ENCODE assay signal across 1 cellular context in the genomic region with DNA sequence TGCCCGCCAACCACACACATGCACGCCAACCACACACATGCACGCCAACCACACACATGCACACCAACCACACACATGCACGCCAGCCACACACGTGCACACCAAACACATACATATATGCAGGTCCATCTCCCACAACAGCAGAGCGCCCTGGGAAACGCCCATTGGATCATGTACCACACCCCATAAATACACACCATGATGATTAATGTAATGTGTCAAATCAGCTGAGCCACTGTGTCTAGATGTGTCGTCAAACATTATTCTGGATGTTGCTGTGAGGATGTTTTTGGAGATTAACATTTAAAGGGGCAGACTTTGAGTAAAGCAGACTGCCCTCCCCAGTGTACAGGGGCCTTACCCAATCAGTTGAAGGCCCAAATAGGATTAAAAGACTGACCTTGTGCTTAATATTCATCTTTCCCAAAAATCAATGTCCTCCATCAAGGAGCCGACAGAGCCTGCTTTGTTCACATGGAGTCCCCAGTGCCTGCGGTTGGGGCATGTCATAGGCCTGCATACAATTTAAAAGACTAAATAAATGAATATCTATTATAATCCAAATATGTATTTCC.
TF ChIP-seq lines count a peak whose summit lies in the region.

No MANE protein-coding gene starts in this region.

TF ChIP-seq in K562, 482 proteins besides CTCF, POLR2A, EP300 and RAD21 (continued from another document):
- TF ChIP-seq, protein P1, sequence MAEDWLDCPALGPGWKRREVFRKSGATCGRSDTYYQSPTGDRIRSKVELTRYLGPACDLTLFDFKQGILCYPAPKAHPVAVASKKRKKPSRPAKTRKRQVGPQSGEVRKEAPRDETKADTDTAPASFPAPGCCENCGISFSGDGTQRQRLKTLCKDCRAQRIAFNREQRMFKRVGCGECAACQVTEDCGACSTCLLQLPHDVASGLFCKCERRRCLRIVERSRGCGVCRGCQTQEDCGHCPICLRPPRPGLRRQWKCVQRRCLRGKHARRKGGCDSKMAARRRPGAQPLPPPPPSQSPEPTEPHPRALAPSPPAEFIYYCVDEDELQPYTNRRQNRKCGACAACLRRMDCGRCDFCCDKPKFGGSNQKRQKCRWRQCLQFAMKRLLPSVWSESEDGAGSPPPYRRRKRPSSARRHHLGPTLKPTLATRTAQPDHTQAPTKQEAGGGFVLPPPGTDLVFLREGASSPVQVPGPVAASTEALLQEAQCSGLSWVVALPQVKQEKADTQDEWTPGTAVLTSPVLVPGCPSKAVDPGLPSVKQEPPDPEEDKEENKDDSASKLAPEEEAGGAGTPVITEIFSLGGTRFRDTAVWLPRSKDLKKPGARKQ (CRISPR knock-in tag; IDR thresholded peaks at IDR 0.05) = no peak
- TF ChIP-seq GTF2E2 (tag; IDR thresholded peaks at IDR 0.05) = no peak
- TF ChIP-seq ASH1L (IDR thresholded peaks at IDR 0.05; ENCODE audit: borderline replicate concordance, low read depth, partially characterized antibody) = no peak
- TF ChIP-seq, protein P2, sequence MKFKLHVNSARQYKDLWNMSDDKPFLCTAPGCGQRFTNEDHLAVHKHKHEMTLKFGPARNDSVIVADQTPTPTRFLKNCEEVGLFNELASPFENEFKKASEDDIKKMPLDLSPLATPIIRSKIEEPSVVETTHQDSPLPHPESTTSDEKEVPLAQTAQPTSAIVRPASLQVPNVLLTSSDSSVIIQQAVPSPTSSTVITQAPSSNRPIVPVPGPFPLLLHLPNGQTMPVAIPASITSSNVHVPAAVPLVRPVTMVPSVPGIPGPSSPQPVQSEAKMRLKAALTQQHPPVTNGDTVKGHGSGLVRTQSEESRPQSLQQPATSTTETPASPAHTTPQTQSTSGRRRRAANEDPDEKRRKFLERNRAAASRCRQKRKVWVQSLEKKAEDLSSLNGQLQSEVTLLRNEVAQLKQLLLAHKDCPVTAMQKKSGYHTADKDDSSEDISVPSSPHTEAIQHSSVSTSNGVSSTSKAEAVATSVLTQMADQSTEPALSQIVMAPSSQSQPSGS (CRISPR knock-in tag; IDR thresholded peaks at IDR 0.05) = no peak
- TF ChIP-seq, protein P3, sequence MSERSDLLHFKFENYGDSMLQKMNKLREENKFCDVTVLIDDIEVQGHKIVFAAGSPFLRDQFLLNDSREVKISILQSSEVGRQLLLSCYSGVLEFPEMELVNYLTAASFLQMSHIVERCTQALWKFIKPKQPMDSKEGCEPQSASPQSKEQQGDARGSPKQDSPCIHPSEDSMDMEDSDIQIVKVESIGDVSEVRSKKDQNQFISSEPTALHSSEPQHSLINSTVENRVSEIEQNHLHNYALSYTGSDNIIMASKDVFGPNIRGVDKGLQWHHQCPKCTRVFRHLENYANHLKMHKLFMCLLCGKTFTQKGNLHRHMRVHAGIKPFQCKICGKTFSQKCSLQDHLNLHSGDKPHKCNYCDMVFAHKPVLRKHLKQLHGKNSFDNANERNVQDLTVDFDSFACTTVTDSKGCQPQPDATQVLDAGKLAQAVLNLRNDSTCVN (CRISPR knock-in tag; IDR thresholded peaks at IDR 0.05) = no peak
- TF ChIP-seq SIN3A (IDR thresholded peaks at IDR 0.05; ENCODE audit: borderline replicate concordance in 2 of 2, control insufficient read depth in 1 of 2, low read depth in 2 of 2, low read length in 2 of 2) = no peak
- no peak for TF ChIP-seq BACH1 (tag; IDR thresholded peaks at IDR 0.05)
- no peak for TF ChIP-seq U2AF2 (optimal IDR thresholded peaks at IDR 0.05; ENCODE audit: low read depth, low read length)
- no peak for TF ChIP-seq ZNF175 (CRISPR knock-in tag; IDR thresholded peaks at IDR 0.05; ENCODE audit: low read depth)
- TF ChIP-seq ESRRA (IDR thresholded peaks at IDR 0.05; ENCODE audit: borderline replicate concordance, low read depth) = no peak
- 0 out of 4 replicates have a peak, but pooled peaks of 1 of the 2 experiments have one; percentile 19 for TF ChIP-seq FOXA3 (CRISPR knock-in tag; conservative IDR thresholded peaks at IDR 0.05 in 1 of 2, IDR thresholded peaks at IDR 0.05 in 1 of 2)
- no peak for TF ChIP-seq GABPA (tag; conservative IDR thresholded peaks at IDR 0.05; ENCODE audit: low read depth)
- TF ChIP-seq, protein P4, sequence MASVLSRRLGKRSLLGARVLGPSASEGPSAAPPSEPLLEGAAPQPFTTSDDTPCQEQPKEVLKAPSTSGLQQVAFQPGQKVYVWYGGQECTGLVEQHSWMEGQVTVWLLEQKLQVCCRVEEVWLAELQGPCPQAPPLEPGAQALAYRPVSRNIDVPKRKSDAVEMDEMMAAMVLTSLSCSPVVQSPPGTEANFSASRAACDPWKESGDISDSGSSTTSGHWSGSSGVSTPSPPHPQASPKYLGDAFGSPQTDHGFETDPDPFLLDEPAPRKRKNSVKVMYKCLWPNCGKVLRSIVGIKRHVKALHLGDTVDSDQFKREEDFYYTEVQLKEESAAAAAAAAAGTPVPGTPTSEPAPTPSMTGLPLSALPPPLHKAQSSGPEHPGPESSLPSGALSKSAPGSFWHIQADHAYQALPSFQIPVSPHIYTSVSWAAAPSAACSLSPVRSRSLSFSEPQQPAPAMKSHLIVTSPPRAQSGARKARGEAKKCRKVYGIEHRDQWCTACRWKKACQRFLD (CRISPR knock-in tag; IDR thresholded peaks at IDR 0.05) = no peak
- TF ChIP-seq CBX2 (IDR thresholded peaks at IDR 0.05; ENCODE audit: insufficient read depth, low read length, poor library complexity, severe bottlenecking) = no peak
- no peak for TF ChIP-seq POLR2AphosphoS5 (IDR thresholded peaks at IDR 0.05; ENCODE audit: control insufficient read depth, insufficient read depth, low read depth, low read length)
- no peak for TF ChIP-seq MIER1 (IDR thresholded peaks at IDR 0.05; ENCODE audit: low read depth)
- TF ChIP-seq, protein P5, sequence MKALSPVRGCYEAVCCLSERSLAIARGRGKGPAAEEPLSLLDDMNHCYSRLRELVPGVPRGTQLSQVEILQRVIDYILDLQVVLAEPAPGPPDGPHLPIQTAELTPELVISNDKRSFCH (CRISPR knock-in tag; IDR thresholded peaks at IDR 0.05) = no peak
- TF ChIP-seq, protein P5 (tag; IDR thresholded peaks at IDR 0.05) = no peak
- peak; percentile 66 for TF ChIP-seq MEIS2 (IDR thresholded peaks at IDR 0.05; ENCODE audit: partially characterized antibody)
- peak; percentile 77 for TF ChIP-seq ZNF134 (CRISPR knock-in tag; conservative IDR thresholded peaks at IDR 0.05)
- no peak for TF ChIP-seq YBX1 (IDR thresholded peaks at IDR 0.05)
- no peak for TF ChIP-seq CHD1 (IDR thresholded peaks at IDR 0.05; ENCODE audit: low read length)
- no peak for TF ChIP-seq U2AF1 (optimal IDR thresholded peaks at IDR 0.05; ENCODE audit: low read depth, low read length)
- TF ChIP-seq, protein P6, sequence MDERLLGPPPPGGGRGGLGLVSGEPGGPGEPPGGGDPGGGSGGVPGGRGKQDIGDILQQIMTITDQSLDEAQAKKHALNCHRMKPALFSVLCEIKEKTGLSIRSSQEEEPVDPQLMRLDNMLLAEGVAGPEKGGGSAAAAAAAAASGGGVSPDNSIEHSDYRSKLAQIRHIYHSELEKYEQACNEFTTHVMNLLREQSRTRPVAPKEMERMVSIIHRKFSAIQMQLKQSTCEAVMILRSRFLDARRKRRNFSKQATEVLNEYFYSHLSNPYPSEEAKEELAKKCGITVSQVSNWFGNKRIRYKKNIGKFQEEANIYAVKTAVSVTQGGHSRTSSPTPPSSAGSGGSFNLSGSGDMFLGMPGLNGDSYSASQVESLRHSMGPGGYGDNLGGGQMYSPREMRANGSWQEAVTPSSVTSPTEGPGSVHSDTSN (CRISPR knock-in tag; IDR thresholded peaks at IDR 0.05; ENCODE audit: low read depth) = no peak
- TF ChIP-seq, protein P6 (tag; conservative IDR thresholded peaks at IDR 0.05; ENCODE audit: low read depth) = peak; percentile 25; the same call in 1 of the 2 replicates
- no peak for TF ChIP-seq KDM4B (IDR thresholded peaks at IDR 0.05; ENCODE audit: borderline replicate concordance in 2 of 2, low read depth in 1 of 2)
- TF ChIP-seq, protein P7, sequence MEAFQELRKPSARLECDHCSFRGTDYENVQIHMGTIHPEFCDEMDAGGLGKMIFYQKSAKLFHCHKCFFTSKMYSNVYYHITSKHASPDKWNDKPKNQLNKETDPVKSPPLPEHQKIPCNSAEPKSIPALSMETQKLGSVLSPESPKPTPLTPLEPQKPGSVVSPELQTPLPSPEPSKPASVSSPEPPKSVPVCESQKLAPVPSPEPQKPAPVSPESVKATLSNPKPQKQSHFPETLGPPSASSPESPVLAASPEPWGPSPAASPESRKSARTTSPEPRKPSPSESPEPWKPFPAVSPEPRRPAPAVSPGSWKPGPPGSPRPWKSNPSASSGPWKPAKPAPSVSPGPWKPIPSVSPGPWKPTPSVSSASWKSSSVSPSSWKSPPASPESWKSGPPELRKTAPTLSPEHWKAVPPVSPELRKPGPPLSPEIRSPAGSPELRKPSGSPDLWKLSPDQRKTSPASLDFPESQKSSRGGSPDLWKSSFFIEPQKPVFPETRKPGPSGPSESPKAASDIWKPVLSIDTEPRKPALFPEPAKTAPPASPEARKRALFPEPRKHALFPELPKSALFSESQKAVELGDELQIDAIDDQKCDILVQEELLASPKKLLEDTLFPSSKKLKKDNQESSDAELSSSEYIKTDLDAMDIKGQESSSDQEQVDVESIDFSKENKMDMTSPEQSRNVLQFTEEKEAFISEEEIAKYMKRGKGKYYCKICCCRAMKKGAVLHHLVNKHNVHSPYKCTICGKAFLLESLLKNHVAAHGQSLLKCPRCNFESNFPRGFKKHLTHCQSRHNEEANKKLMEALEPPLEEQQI (IDR thresholded peaks at IDR 0.05) = no peak
